14 cellular contexts compared by ENCODE assay signal in the genomic region with DNA sequence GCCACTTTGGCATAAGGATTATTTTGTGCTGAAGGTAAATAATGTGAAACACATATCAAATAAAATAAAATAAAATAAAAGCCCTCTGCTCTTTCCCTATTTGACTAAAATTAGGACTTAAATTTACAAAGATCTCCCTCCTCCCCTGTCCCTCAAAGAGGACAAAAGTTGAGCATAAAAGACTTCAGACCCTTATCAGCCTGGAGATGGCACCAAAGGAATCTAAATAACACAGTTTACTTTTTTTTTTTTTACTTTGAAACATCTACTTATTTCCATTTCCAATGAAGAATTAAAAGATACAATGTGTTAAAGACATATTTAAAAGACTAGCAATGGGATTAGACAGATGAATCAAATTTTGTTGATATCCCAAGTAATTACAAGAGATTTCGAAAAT.
DNase-seq lines count a peak whose midpoint lies in the region; ATAC-seq and TF ChIP-seq lines count a peak whose summit lies in the region.
"Had no signal": no experiment of that assay in that cellular context is flagged by ENCODE, and none has a peak within 500 bp of the region (broad histone marks: within the 10 kb centered on the region; RNA-seq: fewer than 3 reads in every experiment).

No MANE protein-coding gene starts in this region.

- 71% methylated on average over 1 of the region's 1 CpG for WGBS in mammary epithelial cell (ENCODE audit: low coverage, missing lambda C conversion rate)

- no peak overlapping the region for H3K4me2 ChIP-seq in mammary epithelial cell (ENCODE audit: insufficient read depth, low read depth, low read length)

- TF ChIP-seq CTCF in MCF 10A (IDR thresholded peaks at IDR 0.05; ENCODE audit: unreplicated experiment) (peak; percentile 27), mammary epithelial cell (conservative IDR thresholded peaks at IDR 0.05 in 1 of 2, IDR thresholded peaks at IDR 0.05 in 1 of 2; ENCODE audit: extremely low read depth in 1 of 2, insufficient read depth in 1 of 2, low read depth in 1 of 2, low read length in 2 of 2) (peak in 1 of 2 donors; percentile 8), RWPE2 (IDR thresholded peaks at IDR 0.05; ENCODE audit: poor library complexity, severe bottlenecking) (peak; percentile 24)

- H3K9me3 ChIP-seq in mammary epithelial cell (replicated peaks; ENCODE audit: insufficient read depth, low read length) (no peaks in the 10 kb centered on the region), RWPE2 (ENCODE audit: severe bottlenecking) (no peaks in the 10 kb centered on the region)
- H3K9me3 ChIP-seq: esophagus muscularis mucosa, ovary, suprapubic skin had no signal

- no peaks in the 10 kb centered on the region for H3K4me1 Mint-ChIP-seq in MCF 10A (ENCODE audit: insufficient read depth, unreplicated experiment)

- no peaks in the 10 kb centered on the region for H3K36me3 Mint-ChIP-seq in MCF 10A (ENCODE audit: insufficient read depth, unreplicated experiment)
- H3K36me3 Mint-ChIP-seq: activated naive CD8-positive, alpha-beta T cell had no signal

- no peak overlapping the region for H3K27ac Mint-ChIP-seq in MCF 10A (ENCODE audit: low read depth, unreplicated experiment)
- H3K27ac Mint-ChIP-seq: activated naive CD8-positive, alpha-beta T cell had no signal

- no peaks in the 10 kb centered on the region for H3K27me3 Mint-ChIP-seq in MCF 10A (ENCODE audit: insufficient read depth, unreplicated experiment)
- H3K27me3 Mint-ChIP-seq: activated naive CD8-positive, alpha-beta T cell had no signal

- H3K27ac ChIP-seq in mammary epithelial cell (ENCODE audit: insufficient read depth, low read depth, low read length) (no peak overlapping the region), RWPE2 (ENCODE audit: poor library complexity, severe bottlenecking) (no peak overlapping the region), substantia nigra (ENCODE audit: low read depth, low read length, poor library complexity, severe bottlenecking) (no peak overlapping the region)
- H3K27ac ChIP-seq: esophagus muscularis mucosa, ovary, suprapubic skin had no signal

- dilution Hi-C loops in mammary epithelial cell (cut with HindIII; ENCODE audit: low sequenced_read_pairs): no loop called here

- no peaks in the 10 kb centered on the region for H3K27me3 ChIP-seq in mammary epithelial cell (ENCODE audit: insufficient read depth, low read length)
- H3K27me3 ChIP-seq in RWPE2 (ENCODE audit: insufficient read depth, poor library complexity, severe bottlenecking): no peaks in the 10 kb centered on the region
- H3K27me3 ChIP-seq: esophagus muscularis mucosa, ovary, suprapubic skin had no signal

- H3K4me1 ChIP-seq in mammary epithelial cell (ENCODE audit: insufficient read depth, low read length) (no peaks in the 10 kb centered on the region), RWPE2 (ENCODE audit: insufficient read depth, poor library complexity, severe bottlenecking) (no peaks in the 10 kb centered on the region)
- H3K4me1 ChIP-seq: esophagus muscularis mucosa, suprapubic skin had no signal

- no peaks in the 10 kb centered on the region for H3K79me2 ChIP-seq in mammary epithelial cell (ENCODE audit: insufficient read depth, low read length)

- CTCF ChIA-PET in MCF 10A (lab: Yijun Ruan, JAX): no interaction called here
- CTCF ChIA-PET in mammary epithelial cell (lab: Charles Lee; ENCODE audit: low non-redundant PET): no interaction called here

- DNase-seq in MCF 10A (ENCODE audit: unreplicated experiment) (peak; percentile 23), mammary epithelial cell (no peak), RWPE2 (ENCODE audit: low spot score) (no peak), fibroblast of peridontal ligament (ENCODE audit: extremely low read depth) (peak; percentile 63), substantia nigra (lab: John Stamatoyannopoulos, UW) (no peak), NCI-H2227 treated with DMSO at 0.1 percent for 48 hours (lab: John Stamatoyannopoulos, UW) (no peak), SW480 (ENCODE audit: low spot score) (no peak)
- no peak for DNase-seq in activated T-cell treated with anti-CD3 and anti-CD28 coated beads, Interleukin-2, amount 50 U/mL, for 1 hour
- DNase-seq: activated CD4-positive, CD25-positive, alpha-beta regulatory T cell; MV-4-11; ovary had no signal

- intact Hi-C loops in MCF 10A (cut with micrococcal nuclease) (loop anchor here (2.0 to 10.0 kb wide), 2 partner anchors 284 to 1108 kb away; no protein-coding TSS in a partner anchor), mammary epithelial cell (cut with micrococcal nuclease) (no loop called here)

- H3K36me3 ChIP-seq in mammary epithelial cell (ENCODE audit: insufficient read depth, low read length) (no peaks in the 10 kb centered on the region), RWPE2 (ENCODE audit: low read depth) (no peaks in the 10 kb centered on the region)
- H3K36me3 ChIP-seq: esophagus muscularis mucosa, ovary, suprapubic skin had no signal

- ATAC-seq in RWPE2 (ENCODE audit: low read depth): no peak

- POLR2A ChIA-PET in MCF 10A (lab: Yijun Ruan, JAX): no interaction called here

- no peak overlapping the region for H3K4me3 Mint-ChIP-seq in MCF 10A (ENCODE audit: unreplicated experiment)
- H3K4me3 Mint-ChIP-seq: activated naive CD8-positive, alpha-beta T cell had no signal

- BruUV-seq in MCF 10A (replicated peaks; lab: Mats Ljungman, UMichigan) (no TSS peak), mammary epithelial cell (replicated peaks; lab: Mats Ljungman, UMichigan) (no TSS peak)

- in situ Hi-C loops in mammary epithelial cell (cut with MboI; ENCODE audit: low sequenced_read_pairs in 2 of 2): no loop called here

- H3K9me3 Mint-ChIP-seq in MCF 10A (ENCODE audit: unreplicated experiment): no peaks in the 10 kb centered on the region

- H3K4me3 ChIP-seq in mammary epithelial cell (replicated peaks in 1 of 3; ENCODE audit: insufficient read depth in 1 of 3, low read depth in 2 of 3, low read length in 3 of 3): no peak overlapping the region
- H3K4me3 ChIP-seq in RWPE2 (ENCODE audit: severe bottlenecking): no peak overlapping the region
- H3K4me3 ChIP-seq: esophagus muscularis mucosa, ovary, suprapubic skin had no signal

- H2AFZ ChIP-seq in mammary epithelial cell (ENCODE audit: low read depth, low read length): no peak overlapping the region

- no peaks in the 10 kb centered on the region for H4K20me1 ChIP-seq in mammary epithelial cell (ENCODE audit: insufficient read depth, low read length)

- H3K9ac ChIP-seq in mammary epithelial cell (ENCODE audit: insufficient read depth, low read length): no peak overlapping the region

Comparison
In these comparisons a context has a peak if more than half of its experiments do, and no peak if none do; other contexts are left out.
1. DNase-seq: peak in MCF 10A (single experiment) and fibroblast of peridontal ligament (single experiment); none in mammary epithelial cell (single experiment), RWPE2 (single experiment), substantia nigra (0 of 49), activated T-cell treated with anti-CD3 and anti-CD28 coated beads, Interleukin-2, amount 50 U/mL, for 1 hour (single experiment), NCI-H2227 treated with DMSO at 0.1 percent for 48 hours (single experiment) and SW480 (single experiment).